In the genomic region with DNA sequence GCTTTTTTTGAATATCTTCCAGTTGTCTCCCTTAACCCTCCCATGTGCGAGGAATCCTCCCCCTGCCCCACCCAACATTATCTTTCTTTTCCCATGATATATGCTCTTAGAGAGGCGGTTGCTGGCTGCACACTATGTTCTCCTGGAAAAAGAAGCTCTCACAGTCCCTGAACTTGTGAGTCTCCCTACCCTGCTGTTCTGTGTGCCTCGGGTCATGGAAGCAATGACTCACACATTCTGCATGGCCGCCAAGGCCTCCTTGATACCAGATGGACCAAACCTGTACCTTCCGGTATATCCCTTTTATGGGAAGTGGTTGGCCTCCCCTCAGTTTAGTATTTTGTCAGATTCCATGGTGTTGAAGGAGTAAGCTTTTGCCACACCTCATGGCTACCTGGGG, we compare ENCODE assay signal across 21 cellular contexts.
A peak's percentile ranks its signal among the peaks of the same experiment; 100 is the strongest.
DNase-seq lines count a peak whose midpoint lies in the region; ATAC-seq and TF ChIP-seq lines count a peak whose summit lies in the region.
"Had no signal": no experiment of that assay in that cellular context is flagged by ENCODE, and none has a peak within 500 bp of the region (broad histone marks: within the 10 kb centered on the region; RNA-seq: fewer than 3 reads in every experiment).

No MANE protein-coding gene starts in this region.

- H3K27me3 Mint-ChIP-seq in GM23338 (ENCODE audit: insufficient read depth, low read depth, poor library complexity) (no peaks in the 10 kb centered on the region), osteocyte (ENCODE audit: unreplicated experiment) (no peaks in the 10 kb centered on the region)
- H3K27me3 Mint-ChIP-seq: activated CD8-positive, alpha-beta memory T cell treated with anti-CD3 and anti-CD28 coated beads, Interleukin-2, amount 10 ng/mL, durations not matched to agents 7 days and 5 days; B cell; brain had no signal

- 0 out of 2 replicates have a peak overlapping the region, but pooled peaks have one; percentile 8 for H2AFZ ChIP-seq in GM23338
- H2AFZ ChIP-seq in fibroblast of lung (ENCODE audit: low read length) = no peak overlapping the region

- H3K36me3 Mint-ChIP-seq in GM23338 (ENCODE audit: low read depth) (no peaks in the 10 kb centered on the region), osteocyte (ENCODE audit: unreplicated experiment) (peaks cover 7% of the 10 kb centered on the region)
- H3K36me3 Mint-ChIP-seq: activated CD8-positive, alpha-beta memory T cell treated with anti-CD3 and anti-CD28 coated beads, Interleukin-2, amount 10 ng/mL, durations not matched to agents 7 days and 5 days; brain had no signal

- H4K20me1 ChIP-seq in GM23338 (replicated peaks; ENCODE audit: insufficient read depth) (no peaks in the 10 kb centered on the region), fibroblast of lung (ENCODE audit: control insufficient read depth, extremely low read depth, insufficient read depth, low read length) (no peaks in the 10 kb centered on the region)

- DNase-seq in GM23338 (ENCODE audit: low spot score) (no peak), RWPE1 (ENCODE audit: low spot score) (peak; percentile 24), fibroblast of lung (ENCODE audit: low read depth in 2 of 2) (peak; percentile 6 to 22), osteocyte (ENCODE audit: extremely low spot score, unreplicated experiment) (peak; percentile 87), WERI-Rb-1 (no peak)
- DNase-seq: activated CD4-positive, CD25-positive, alpha-beta regulatory T cell; activated CD8-positive, alpha-beta memory T cell treated with anti-CD3 and anti-CD28 coated beads, Interleukin-2, amount 10 ng/mL, durations not matched to agents 7 days and 5 days; activated gamma-delta T cell; MM.1S; NCI-H2029 treated with DMSO at 0.1 percent for 48 hours; NCI-H774; nucleus accumbens; stimulated activated CD4-positive, alpha-beta T cell treated with anti-CD3 and anti-CD28 coated beads, Interleukin-4, amount 100 ng/mL, for 1 hour; stimulated activated CD8-positive, alpha-beta memory T cell treated with anti-CD3 and anti-CD28 coated beads, Interleukin-4, amount 100 ng/mL, for 48 hours; T-helper 1 cell had no signal

- TF ChIP-seq CTCF in GM23338 (conservative IDR thresholded peaks at IDR 0.05; ENCODE audit: low read depth in 2 of 2) = no peak
- no peak for TF ChIP-seq CTCF in RWPE1 (conservative IDR thresholded peaks at IDR 0.05; ENCODE audit: low read depth)
- TF ChIP-seq CTCF in fibroblast of lung (conservative IDR thresholded peaks at IDR 0.05 in 1 of 2, IDR thresholded peaks at IDR 0.05 in 1 of 2; ENCODE audit: low read depth in 1 of 2, low read length in 2 of 2) = no peak
- TF ChIP-seq CTCF in osteocyte (IDR thresholded peaks at IDR 0.05) = no peak
- TF ChIP-seq CTCF in WERI-Rb-1 (IDR thresholded peaks at IDR 0.05; ENCODE audit: low read depth, low read length) = no peak

- H3K4me2 ChIP-seq in GM23338 = no peak overlapping the region
- no peak overlapping the region for H3K4me2 ChIP-seq in fibroblast of lung (ENCODE audit: extremely low read depth, insufficient read depth, low read length)

- H3K9me3 Mint-ChIP-seq in GM23338 = no peaks in the 10 kb centered on the region
- H3K9me3 Mint-ChIP-seq in osteocyte (ENCODE audit: unreplicated experiment) = peaks cover 13% of the 10 kb centered on the region

- no peak overlapping the region for H3K27ac Mint-ChIP-seq in GM23338
- H3K27ac Mint-ChIP-seq in osteocyte (ENCODE audit: unreplicated experiment) = peak overlapping the region; percentile 79
- H3K27ac Mint-ChIP-seq: activated CD8-positive, alpha-beta memory T cell treated with anti-CD3 and anti-CD28 coated beads, Interleukin-2, amount 10 ng/mL, durations not matched to agents 7 days and 5 days; B cell; brain had no signal

- H3K4me1 ChIP-seq in GM23338 (ENCODE audit: insufficient read depth) = no peaks in the 10 kb centered on the region
- no peaks in the 10 kb centered on the region for H3K4me1 ChIP-seq in fibroblast of lung (ENCODE audit: control insufficient read depth, extremely low read depth, insufficient read depth, low read length)
- H3K4me1 ChIP-seq: gastroesophageal sphincter had no signal

- H3K79me2 ChIP-seq in GM23338 (replicated peaks; ENCODE audit: insufficient read depth) = no peaks in the 10 kb centered on the region
- H3K79me2 ChIP-seq in fibroblast of lung (ENCODE audit: control insufficient read depth, insufficient read depth, low read length) = no peaks in the 10 kb centered on the region

- H3K9ac ChIP-seq in fibroblast of lung (ENCODE audit: insufficient read depth, low read length) = no peak overlapping the region

- H3K9me3 ChIP-seq in fibroblast of lung (ENCODE audit: control insufficient read depth, insufficient read depth, low read depth, low read length) (no peaks in the 10 kb centered on the region), WERI-Rb-1 (ENCODE audit: severe bottlenecking) (peaks cover 7% of the 10 kb centered on the region)

- H3K36me3 ChIP-seq in GM23338 (ENCODE audit: insufficient read depth) (no peaks in the 10 kb centered on the region), fibroblast of lung (ENCODE audit: control insufficient read depth, insufficient read depth, low read length) (no peaks in the 10 kb centered on the region), WERI-Rb-1 (no peaks in the 10 kb centered on the region)
- H3K36me3 ChIP-seq: gastroesophageal sphincter had no signal

- H3K9me2 ChIP-seq in GM23338 (ENCODE audit: insufficient read depth) = no peaks in the 10 kb centered on the region; the same call in 1 of the 2 replicates

- H3K4me3 ChIP-seq in GM23338 (no peak overlapping the region), fibroblast of lung (replicated peaks in 1 of 4; ENCODE audit: control extremely low read depth in 1 of 4, insufficient read depth in 1 of 4, low read depth in 3 of 4, low read length in 4 of 4) (no peak overlapping the region), WERI-Rb-1 (ENCODE audit: low read depth, low read length) (no peak overlapping the region)
- H3K4me3 ChIP-seq: gastroesophageal sphincter had no signal

- CTCF ChIA-PET in RWPE1 (lab: Yijun Ruan, JAX) = no interaction called here

- H3K27ac ChIP-seq in GM23338 (ENCODE audit: low read depth) (no peak overlapping the region), RWPE1 (no peak overlapping the region; the same call in 1 of the 2 replicates), fibroblast of lung (ENCODE audit: insufficient read depth, low read length) (no peak overlapping the region), WERI-Rb-1 (no peak overlapping the region)
- H3K27ac ChIP-seq: gastroesophageal sphincter had no signal

- no peak overlapping the region for H3K4me3 Mint-ChIP-seq in GM23338
- peak overlapping the region; percentile 9 for H3K4me3 Mint-ChIP-seq in osteocyte (ENCODE audit: unreplicated experiment)
- H3K4me3 Mint-ChIP-seq: activated CD8-positive, alpha-beta memory T cell treated with anti-CD3 and anti-CD28 coated beads, Interleukin-2, amount 10 ng/mL, durations not matched to agents 7 days and 5 days; B cell; brain had no signal

- no peaks in the 10 kb centered on the region for H3K4me1 Mint-ChIP-seq in GM23338
- H3K4me1 Mint-ChIP-seq in osteocyte (ENCODE audit: unreplicated experiment) = peaks cover 40% of the 10 kb centered on the region
- H3K4me1 Mint-ChIP-seq: activated CD8-positive, alpha-beta memory T cell treated with anti-CD3 and anti-CD28 coated beads, Interleukin-2, amount 10 ng/mL, durations not matched to agents 7 days and 5 days; B cell had no signal

- ATAC-seq in GM23338 (no peak), GM19395 (IDR thresholded peaks at IDR 0.05; ENCODE audit: unreplicated experiment) (no peak), GM19035 (IDR thresholded peaks at IDR 0.05; ENCODE audit: unreplicated experiment) (no peak), HG03280 (IDR thresholded peaks at IDR 0.05; ENCODE audit: unreplicated experiment) (no peak)
- ATAC-seq: activated CD8-positive, alpha-beta memory T cell treated with anti-CD3 and anti-CD28 coated beads, Interleukin-2, amount 10 ng/mL, durations not matched to agents 7 days and 5 days; gastroesophageal sphincter had no signal

- no peaks in the 10 kb centered on the region for H3F3A ChIP-seq in GM23338 (replicated peaks; ENCODE audit: low read depth)

- POLR2A ChIA-PET in RWPE1 (lab: Yijun Ruan, JAX; ENCODE audit: low non-redundant PET) = no interaction called here

- no peaks in the 10 kb centered on the region for H3K27me3 ChIP-seq in GM23338 (ENCODE audit: insufficient read depth)
- no peaks in the 10 kb centered on the region for H3K27me3 ChIP-seq in fibroblast of lung (ENCODE audit: control insufficient read depth, insufficient read depth, low read length)
- no peaks in the 10 kb centered on the region for H3K27me3 ChIP-seq in WERI-Rb-1 (ENCODE audit: insufficient read depth, low read depth, severe bottlenecking)
- H3K27me3 ChIP-seq: gastroesophageal sphincter had no signal

TF ChIP-seq in GM23338, 12 proteins besides CTCF, POLR2A, EP300 and RAD21 (continues in another document):
- TF ChIP-seq, protein P1, sequence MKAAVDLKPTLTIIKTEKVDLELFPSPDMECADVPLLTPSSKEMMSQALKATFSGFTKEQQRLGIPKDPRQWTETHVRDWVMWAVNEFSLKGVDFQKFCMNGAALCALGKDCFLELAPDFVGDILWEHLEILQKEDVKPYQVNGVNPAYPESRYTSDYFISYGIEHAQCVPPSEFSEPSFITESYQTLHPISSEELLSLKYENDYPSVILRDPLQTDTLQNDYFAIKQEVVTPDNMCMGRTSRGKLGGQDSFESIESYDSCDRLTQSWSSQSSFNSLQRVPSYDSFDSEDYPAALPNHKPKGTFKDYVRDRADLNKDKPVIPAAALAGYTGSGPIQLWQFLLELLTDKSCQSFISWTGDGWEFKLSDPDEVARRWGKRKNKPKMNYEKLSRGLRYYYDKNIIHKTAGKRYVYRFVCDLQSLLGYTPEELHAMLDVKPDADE (IDR thresholded peaks at IDR 0.05) = no peak

Comparison
In these comparisons a context has a peak if more than half of its experiments do, and no peak if none do; other contexts are left out.
1. DNase-seq: peak in RWPE1 (single experiment), fibroblast of lung (2 of 2) and osteocyte (single experiment); none in GM23338 (single experiment) and WERI-Rb-1 (single experiment).